1 cellular context compared by ENCODE assay signal in genomic region chr20:50932016-50932338, GRCh38.
TF ChIP-seq lines count a peak whose summit lies in the region.

No MANE protein-coding gene starts in this region.

TF ChIP-seq in GM23338, 12 proteins besides CTCF, POLR2A, EP300 and RAD21 (continued from another document):
- TF ChIP-seq ZNF462 (CRISPR knock-in tag; IDR thresholded peaks at IDR 0.05) = no peak
- no peak for TF ChIP-seq STAT1 (IDR thresholded peaks at IDR 0.05; ENCODE audit: unreplicated experiment)
- no peak for TF ChIP-seq REST (IDR thresholded peaks at IDR 0.05; ENCODE audit: unreplicated experiment)
- TF ChIP-seq JUNB (IDR thresholded peaks at IDR 0.05; ENCODE audit: unreplicated experiment) = no peak
- no peak for TF ChIP-seq ZNF114 (CRISPR knock-in tag; IDR thresholded peaks at IDR 0.05)
